ENCODE assay signal across 9 cellular contexts in the genomic region with DNA sequence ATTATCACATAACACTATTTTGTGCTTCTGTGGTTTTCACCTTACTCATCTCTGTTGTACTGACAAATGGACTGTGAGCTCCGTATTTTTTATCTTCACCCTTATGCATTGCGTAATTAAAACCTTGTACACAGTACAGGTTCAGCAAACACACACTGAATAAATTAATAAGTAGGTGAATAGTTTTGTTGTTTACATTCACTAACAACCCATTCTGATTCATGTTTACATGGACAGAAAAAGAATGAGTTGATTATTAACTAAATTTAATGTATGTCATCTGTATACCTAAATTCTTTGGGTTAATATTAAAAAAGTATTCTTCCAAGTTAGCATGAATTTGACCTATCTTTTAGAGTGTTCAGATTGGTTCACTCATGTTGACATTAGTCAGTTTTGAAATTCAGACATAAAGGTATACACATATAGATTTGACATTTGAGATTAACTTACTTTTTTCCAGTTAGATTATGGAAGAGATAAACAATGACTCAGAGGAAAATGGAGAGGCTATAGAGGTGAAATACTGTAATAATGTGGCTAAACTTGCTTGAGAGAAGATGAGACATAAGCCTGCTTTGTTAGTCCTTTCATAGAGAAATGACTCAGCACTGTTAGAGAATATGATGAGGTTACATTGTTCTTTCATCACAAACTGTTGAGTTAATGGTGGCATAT.
DNase-seq lines count a peak whose midpoint lies in the region; ATAC-seq, FAIRE-seq and TF ChIP-seq lines count a peak whose summit lies in the region.
"Had no signal": no experiment of that assay in that cellular context is flagged by ENCODE, and none has a peak within 500 bp of the region (broad histone marks: within the 10 kb centered on the region; RNA-seq: fewer than 3 reads in every experiment).

No MANE protein-coding gene starts in this region.

- CTCF ChIA-PET in GM12878 (lab: Yijun Ruan, JAX) = interaction anchor here (1.2 kb wide), 1 partner anchor 41 kb away, joined by 3 read pairs; no protein-coding TSS in a partner anchor

- H3K27ac Mint-ChIP-seq in stimulated activated effector memory CD8-positive, alpha-beta T cell treated with anti-CD3 and anti-CD28 coated beads, Interleukin-12 subunit alpha, Interleukin-12 subunit beta, amount 100 ng/mL, for 72 hours = no peak overlapping the region
- H3K27ac Mint-ChIP-seq: B cell had no signal

- TF ChIP-seq CTCF in GM12878 (IDR thresholded peaks at IDR 0.05 in 2 of 3, conservative IDR thresholded peaks at IDR 0.05 in 1 of 3; ENCODE audit: control insufficient read depth in 2 of 3, extremely low read depth in 1 of 3, insufficient read depth in 1 of 3, low read depth in 3 of 3, low read length in 3 of 3) = no peak

- H3K4me1 Mint-ChIP-seq in stimulated activated effector memory CD8-positive, alpha-beta T cell treated with anti-CD3 and anti-CD28 coated beads, Interleukin-12 subunit alpha, Interleukin-12 subunit beta, amount 100 ng/mL, for 72 hours = no peaks in the 10 kb centered on the region
- H3K4me1 Mint-ChIP-seq: B cell had no signal

- DNase-seq in NCI-H345 (lab: John Stamatoyannopoulos, UW) = peak; percentile 13
- no peak for DNase-seq in NCI-H345 treated with DMSO at 0.1 percent for 48 hours (lab: John Stamatoyannopoulos, UW; ENCODE audit: unreplicated experiment)
- DNase-seq in GM12878 (ENCODE audit: low read depth, low spot score) = no peak
- no peak for DNase-seq in stimulated activated effector memory CD8-positive, alpha-beta T cell treated with anti-CD3 and anti-CD28 coated beads, Interleukin-12 subunit alpha, Interleukin-12 subunit beta, amount 100 ng/mL, for 72 hours (ENCODE audit: low spot score in 2 of 2)
- DNase-seq in stimulated activated CD4-positive, alpha-beta T cell treated with anti-CD3 and anti-CD28 coated beads, Interleukin-12 subunit alpha, Interleukin-12 subunit beta, amount 100 ng/mL, for 4 hours = no peak
- no peak for DNase-seq in NCI-H524 treated with DMSO at 0.1 percent for 48 hours (lab: John Stamatoyannopoulos, UW)
- no peak for DNase-seq in activated gamma-delta T cell treated with Interleukin-2 at 50 U/mL for 16 hours

- no peak for FAIRE-seq in GM12878 (lab: Jason Lieb, UNC)

- H3K4me3 ChIP-seq in GM12878 = no peak overlapping the region

- intact Hi-C loops in GM12878 (cut with micrococcal nuclease; ENCODE audit: unreplicated experiment) = loop anchor here (2.0 kb wide), 1 partner anchor 48 kb away; no protein-coding TSS in a partner anchor

- 73% methylated on average over 2 of the region's 2 CpGs for WGBS in GM12878 (ENCODE audit: insufficient coverage, insufficient replicate concordance, low lambda C conversion rate, missing lambda C conversion rate)

- SMC1A ChIA-PET in GM12878 (lab: Charles Lee; ENCODE audit: uncharacterized antibody, unreplicated experiment) = interaction anchor here (1.1 kb wide), 1 partner anchor 18 kb away, joined by 3 read pairs; no protein-coding TSS in a partner anchor

- H3K27me3 ChIP-seq in GM12878 (replicated peaks in 1 of 2; ENCODE audit: control insufficient read depth in 2 of 2, insufficient read depth in 2 of 2, low read length in 1 of 2) = no peaks in the 10 kb centered on the region

- RAD21 ChIA-PET in GM12878 (lab: Charles Lee; ENCODE audit: unreplicated experiment) = no interaction called here

- H4K20me1 ChIP-seq in GM12878 (ENCODE audit: control insufficient read depth, insufficient read depth) = no peaks in the 10 kb centered on the region

- no peak overlapping the region for H3K27ac ChIP-seq in GM12878 (ENCODE audit: control insufficient read depth, insufficient read depth)

- H3K4me2 ChIP-seq in GM12878 (ENCODE audit: control insufficient read depth, insufficient read depth) = no peak overlapping the region

- 0 out of 4 replicates have a peak, but pooled peaks of 1 of the 2 experiments have one; percentile 60 for TF ChIP-seq EP300 in GM12878 (IDR thresholded peaks at IDR 0.05; ENCODE audit: borderline replicate concordance in 1 of 2, control insufficient read depth in 1 of 2, low read depth in 2 of 2, low read length in 2 of 2)

- TF ChIP-seq RAD21 in GM12878 (IDR thresholded peaks at IDR 0.05; ENCODE audit: insufficient read depth, low read depth, low read length) = no peak

- ATAC-seq in HG03439 (IDR thresholded peaks at IDR 0.05; ENCODE audit: unreplicated experiment) = peak; percentile 82
- peak; percentile 91 for ATAC-seq in GM12878
- ATAC-seq in stimulated activated effector memory CD8-positive, alpha-beta T cell treated with anti-CD3 and anti-CD28 coated beads, Interleukin-12 subunit alpha, Interleukin-12 subunit beta, amount 100 ng/mL, for 72 hours = peak; percentile 65

- no peaks in the 10 kb centered on the region for H3K36me3 ChIP-seq in GM12878 (ENCODE audit: control insufficient read depth in 2 of 2, insufficient read depth in 2 of 2, low read length in 1 of 2)

- H3K9me3 Mint-ChIP-seq in stimulated activated effector memory CD8-positive, alpha-beta T cell treated with anti-CD3 and anti-CD28 coated beads, Interleukin-12 subunit alpha, Interleukin-12 subunit beta, amount 100 ng/mL, for 72 hours = peaks cover 11% of the 10 kb centered on the region

- in situ Hi-C loops in GM12878 (cut with MboI) = no loop called here

- no peak for TF ChIP-seq POLR2A in GM12878 (IDR thresholded peaks at IDR 0.05; ENCODE audit: low read depth, low read length)

- H2AFZ ChIP-seq in GM12878 (ENCODE audit: control insufficient read depth, low read depth, low read length) = no peak overlapping the region

- H3K4me1 ChIP-seq in GM12878 (ENCODE audit: control insufficient read depth, insufficient read depth, low read length) = no peaks in the 10 kb centered on the region

- no peaks in the 10 kb centered on the region; the same call in 2 of the 3 replicates for H3K9me3 ChIP-seq in GM12878 (replicated peaks; ENCODE audit: control insufficient read depth, insufficient read depth, low read length)

- H3K36me3 Mint-ChIP-seq in stimulated activated effector memory CD8-positive, alpha-beta T cell treated with anti-CD3 and anti-CD28 coated beads, Interleukin-12 subunit alpha, Interleukin-12 subunit beta, amount 100 ng/mL, for 72 hours = no peaks in the 10 kb centered on the region

- no TSS peak for BruUV-seq in GM12878 (replicated peaks; lab: Mats Ljungman, UMichigan)

- H3K4me3 Mint-ChIP-seq in stimulated activated effector memory CD8-positive, alpha-beta T cell treated with anti-CD3 and anti-CD28 coated beads, Interleukin-12 subunit alpha, Interleukin-12 subunit beta, amount 100 ng/mL, for 72 hours = no peak overlapping the region
- H3K4me3 Mint-ChIP-seq: B cell had no signal

- H3K9ac ChIP-seq in GM12878 (ENCODE audit: control insufficient read depth, insufficient read depth, low read length) = no peak overlapping the region

- no peaks in the 10 kb centered on the region for H3K79me2 ChIP-seq in GM12878 (ENCODE audit: control insufficient read depth, insufficient read depth, low read length)

- POLR2A ChIA-PET in GM12878 (lab: Charles Lee) = no interaction called here

TF ChIP-seq in GM12878, 131 proteins besides CTCF, POLR2A, EP300 and RAD21:
- TF ChIP-seq ZNF24 (IDR thresholded peaks at IDR 0.05) (0 out of 2 replicates have a peak, but pooled peaks have one; percentile 40), TCF12 (IDR thresholded peaks at IDR 0.05; ENCODE audit: low read depth, low read length) (no peak), ZSCAN29 (IDR thresholded peaks at IDR 0.05) (no peak), BACH1 (IDR thresholded peaks at IDR 0.05; ENCODE audit: borderline replicate concordance) (peak; percentile 92; the same call in 1 of the 2 replicates), JUNB (IDR thresholded peaks at IDR 0.05) (peak; percentile 41; the same call in 1 of the 2 replicates), MLLT1 (IDR thresholded peaks at IDR 0.05) (no peak), DPF2 (IDR thresholded peaks at IDR 0.05) (peak; percentile 16; the same call in 1 of the 2 replicates), IKZF2 (IDR thresholded peaks at IDR 0.05) (peak; percentile 32 to 48; a peak in 1 of 4 replicates)
- TF ChIP-seq, protein P1, sequence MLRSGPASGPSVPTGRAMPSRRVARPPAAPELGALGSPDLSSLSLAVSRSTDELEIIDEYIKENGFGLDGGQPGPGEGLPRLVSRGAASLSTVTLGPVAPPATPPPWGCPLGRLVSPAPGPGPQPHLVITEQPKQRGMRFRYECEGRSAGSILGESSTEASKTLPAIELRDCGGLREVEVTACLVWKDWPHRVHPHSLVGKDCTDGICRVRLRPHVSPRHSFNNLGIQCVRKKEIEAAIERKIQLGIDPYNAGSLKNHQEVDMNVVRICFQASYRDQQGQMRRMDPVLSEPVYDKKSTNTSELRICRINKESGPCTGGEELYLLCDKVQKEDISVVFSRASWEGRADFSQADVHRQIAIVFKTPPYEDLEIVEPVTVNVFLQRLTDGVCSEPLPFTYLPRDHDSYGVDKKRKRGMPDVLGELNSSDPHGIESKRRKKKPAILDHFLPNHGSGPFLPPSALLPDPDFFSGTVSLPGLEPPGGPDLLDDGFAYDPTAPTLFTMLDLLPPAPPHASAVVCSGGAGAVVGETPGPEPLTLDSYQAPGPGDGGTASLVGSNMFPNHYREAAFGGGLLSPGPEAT (IDR thresholded peaks at IDR 0.05; ENCODE audit: low read depth) = peak; percentile 29; the same call in 1 of the 2 replicates
- TF ChIP-seq, protein P2, sequence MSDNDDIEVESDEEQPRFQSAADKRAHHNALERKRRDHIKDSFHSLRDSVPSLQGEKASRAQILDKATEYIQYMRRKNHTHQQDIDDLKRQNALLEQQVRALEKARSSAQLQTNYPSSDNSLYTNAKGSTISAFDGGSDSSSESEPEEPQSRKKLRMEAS (IDR thresholded peaks at IDR 0.05; ENCODE audit: low read depth, low read length) = no peak
